Comparison of ENCODE assay signal across 1 cellular context in genomic region chr6:125948455-125948854, GRCh38.
A peak's percentile ranks its signal among the peaks of the same experiment; 100 is the strongest.
TF ChIP-seq lines count a peak whose summit lies in the region.

No MANE protein-coding gene starts in this region.

TF ChIP-seq in K562, 482 proteins besides CTCF, POLR2A, EP300 and RAD21 (continued from another document and continues in another):
- TF ChIP-seq TRIM25 (IDR thresholded peaks at IDR 0.05; ENCODE audit: borderline replicate concordance) (no peak), SMARCA4 (IDR thresholded peaks at IDR 0.05) (peak; percentile 84), SP2 (IDR thresholded peaks at IDR 0.05; ENCODE audit: extremely low read depth, low read depth, low read length, poor library complexity, severe bottlenecking) (no peak), FOSL1 (tag; conservative IDR thresholded peaks at IDR 0.05) (0 out of 2 replicates have a peak, but pooled peaks have one; percentile 21), JUND (IDR thresholded peaks at IDR 0.05; ENCODE audit: borderline replicate concordance, low read depth, low read length) (no peak), JUND (tag; IDR thresholded peaks at IDR 0.05; ENCODE audit: borderline replicate concordance, low read depth, low read length) (0 out of 3 replicates have a peak, but pooled peaks have one; percentile 16), SIX5 (IDR thresholded peaks at IDR 0.05; ENCODE audit: borderline replicate concordance in 1 of 2, insufficient read depth in 1 of 2, low read depth in 1 of 2, low read length in 2 of 2) (no peak), CBFB (CRISPR knock-in tag; IDR thresholded peaks at IDR 0.05) (no peak), FOXA3 (CRISPR knock-in tag; conservative IDR thresholded peaks at IDR 0.05 in 1 of 2, IDR thresholded peaks at IDR 0.05 in 1 of 2) (no peak), MEIS2 (IDR thresholded peaks at IDR 0.05; ENCODE audit: partially characterized antibody) (no peak), MIER1 (IDR thresholded peaks at IDR 0.05; ENCODE audit: low read depth) (no peak), XRCC3 (IDR thresholded peaks at IDR 0.05) (no peak), ZNF277 (CRISPR knock-in tag; IDR thresholded peaks at IDR 0.05; ENCODE audit: borderline replicate concordance) (no peak), NR1H2 (CRISPR knock-in tag; IDR thresholded peaks at IDR 0.05) (no peak), KLF6 (CRISPR knock-in tag; IDR thresholded peaks at IDR 0.05; ENCODE audit: borderline replicate concordance) (no peak), ZBTB49 (CRISPR knock-in tag; IDR thresholded peaks at IDR 0.05; ENCODE audit: borderline replicate concordance) (no peak), ZNF408 (CRISPR knock-in tag; IDR thresholded peaks at IDR 0.05; ENCODE audit: low read depth) (no peak), HNRNPLL (IDR thresholded peaks at IDR 0.05; ENCODE audit: low read depth, low read length, poor library complexity, severe bottlenecking) (no peak), ZNF561 (CRISPR knock-in tag; conservative IDR thresholded peaks at IDR 0.05) (no peak), AFF1 (IDR thresholded peaks at IDR 0.05; ENCODE audit: low read depth in 1 of 2, partially characterized antibody in 2 of 2) (peak in 1 of 2 experiments; percentile 45), CEBPG (CRISPR knock-in tag; IDR thresholded peaks at IDR 0.05) (no peak), CEBPG (tag; conservative IDR thresholded peaks at IDR 0.05 in 1 of 2, IDR thresholded peaks at IDR 0.05 in 1 of 2) (no peak), ZZZ3 (IDR thresholded peaks at IDR 0.05) (no peak), HNRNPH1 (optimal IDR thresholded peaks at IDR 0.05; ENCODE audit: low read depth, low read length) (no peak), MYBL2 (IDR thresholded peaks at IDR 0.05; ENCODE audit: low read depth) (0 out of 2 replicates have a peak, but pooled peaks have one; percentile 12), MYBL2 (CRISPR knock-in tag; IDR thresholded peaks at IDR 0.05; ENCODE audit: borderline replicate concordance) (no peak), SMAD3 (CRISPR knock-in tag; conservative IDR thresholded peaks at IDR 0.05) (no peak), GTF2B (IDR thresholded peaks at IDR 0.05; ENCODE audit: extremely low read depth, insufficient read length) (no peak)
- TF ChIP-seq, protein P1, sequence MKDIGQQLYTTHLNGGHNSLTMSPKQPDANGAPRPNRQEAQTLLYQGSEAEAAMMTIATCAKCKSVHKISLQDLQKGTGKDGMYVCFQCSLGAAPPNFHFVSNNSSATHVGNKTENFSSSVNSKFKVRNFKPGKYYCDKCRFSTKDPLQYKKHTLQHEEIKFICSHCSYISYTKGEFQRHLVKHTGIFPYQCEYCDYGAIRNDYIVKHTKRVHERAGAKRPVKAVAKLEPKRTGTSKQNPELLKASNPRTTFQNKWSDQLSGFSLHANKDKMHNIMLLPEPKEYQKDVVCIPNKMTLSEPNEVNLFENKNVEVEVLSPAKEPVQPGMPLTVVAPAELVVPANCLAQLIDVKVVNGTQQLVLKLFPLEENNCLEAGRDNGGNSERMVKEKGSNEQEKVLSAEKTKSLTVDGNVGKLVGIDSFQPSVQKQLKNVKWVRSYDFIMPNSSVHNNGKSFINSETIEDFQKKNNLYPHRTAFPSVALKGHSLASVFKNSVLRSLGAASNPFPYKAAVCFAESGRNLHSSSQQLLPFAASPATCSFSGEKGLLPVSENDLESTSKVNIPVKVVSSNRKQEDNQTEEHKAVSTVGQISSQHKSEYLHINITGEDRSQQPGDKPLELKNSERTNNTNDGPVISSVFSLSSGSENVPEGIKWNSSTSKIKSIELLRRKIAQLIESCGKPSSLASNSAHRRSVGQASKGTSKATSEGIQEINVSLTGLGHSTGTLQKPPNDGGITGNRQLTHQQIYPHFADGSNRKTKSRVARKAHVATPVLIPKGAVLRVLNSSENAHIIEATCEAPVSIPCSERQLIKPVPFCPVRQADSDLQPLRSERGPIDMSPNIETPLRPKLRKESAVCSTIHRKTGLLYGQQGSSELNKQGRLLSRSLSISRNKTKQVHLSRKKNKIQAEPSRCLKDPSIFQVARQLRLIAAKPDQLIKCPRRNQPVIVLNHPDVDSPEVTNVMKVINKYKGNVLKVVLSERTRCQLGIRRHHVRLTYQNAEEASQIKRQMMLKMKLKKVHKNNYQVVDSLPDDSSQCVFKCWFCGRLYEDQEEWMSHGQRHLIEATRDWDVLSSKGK (CRISPR knock-in tag; IDR thresholded peaks at IDR 0.05) = no peak
- TF ChIP-seq, protein P2, sequence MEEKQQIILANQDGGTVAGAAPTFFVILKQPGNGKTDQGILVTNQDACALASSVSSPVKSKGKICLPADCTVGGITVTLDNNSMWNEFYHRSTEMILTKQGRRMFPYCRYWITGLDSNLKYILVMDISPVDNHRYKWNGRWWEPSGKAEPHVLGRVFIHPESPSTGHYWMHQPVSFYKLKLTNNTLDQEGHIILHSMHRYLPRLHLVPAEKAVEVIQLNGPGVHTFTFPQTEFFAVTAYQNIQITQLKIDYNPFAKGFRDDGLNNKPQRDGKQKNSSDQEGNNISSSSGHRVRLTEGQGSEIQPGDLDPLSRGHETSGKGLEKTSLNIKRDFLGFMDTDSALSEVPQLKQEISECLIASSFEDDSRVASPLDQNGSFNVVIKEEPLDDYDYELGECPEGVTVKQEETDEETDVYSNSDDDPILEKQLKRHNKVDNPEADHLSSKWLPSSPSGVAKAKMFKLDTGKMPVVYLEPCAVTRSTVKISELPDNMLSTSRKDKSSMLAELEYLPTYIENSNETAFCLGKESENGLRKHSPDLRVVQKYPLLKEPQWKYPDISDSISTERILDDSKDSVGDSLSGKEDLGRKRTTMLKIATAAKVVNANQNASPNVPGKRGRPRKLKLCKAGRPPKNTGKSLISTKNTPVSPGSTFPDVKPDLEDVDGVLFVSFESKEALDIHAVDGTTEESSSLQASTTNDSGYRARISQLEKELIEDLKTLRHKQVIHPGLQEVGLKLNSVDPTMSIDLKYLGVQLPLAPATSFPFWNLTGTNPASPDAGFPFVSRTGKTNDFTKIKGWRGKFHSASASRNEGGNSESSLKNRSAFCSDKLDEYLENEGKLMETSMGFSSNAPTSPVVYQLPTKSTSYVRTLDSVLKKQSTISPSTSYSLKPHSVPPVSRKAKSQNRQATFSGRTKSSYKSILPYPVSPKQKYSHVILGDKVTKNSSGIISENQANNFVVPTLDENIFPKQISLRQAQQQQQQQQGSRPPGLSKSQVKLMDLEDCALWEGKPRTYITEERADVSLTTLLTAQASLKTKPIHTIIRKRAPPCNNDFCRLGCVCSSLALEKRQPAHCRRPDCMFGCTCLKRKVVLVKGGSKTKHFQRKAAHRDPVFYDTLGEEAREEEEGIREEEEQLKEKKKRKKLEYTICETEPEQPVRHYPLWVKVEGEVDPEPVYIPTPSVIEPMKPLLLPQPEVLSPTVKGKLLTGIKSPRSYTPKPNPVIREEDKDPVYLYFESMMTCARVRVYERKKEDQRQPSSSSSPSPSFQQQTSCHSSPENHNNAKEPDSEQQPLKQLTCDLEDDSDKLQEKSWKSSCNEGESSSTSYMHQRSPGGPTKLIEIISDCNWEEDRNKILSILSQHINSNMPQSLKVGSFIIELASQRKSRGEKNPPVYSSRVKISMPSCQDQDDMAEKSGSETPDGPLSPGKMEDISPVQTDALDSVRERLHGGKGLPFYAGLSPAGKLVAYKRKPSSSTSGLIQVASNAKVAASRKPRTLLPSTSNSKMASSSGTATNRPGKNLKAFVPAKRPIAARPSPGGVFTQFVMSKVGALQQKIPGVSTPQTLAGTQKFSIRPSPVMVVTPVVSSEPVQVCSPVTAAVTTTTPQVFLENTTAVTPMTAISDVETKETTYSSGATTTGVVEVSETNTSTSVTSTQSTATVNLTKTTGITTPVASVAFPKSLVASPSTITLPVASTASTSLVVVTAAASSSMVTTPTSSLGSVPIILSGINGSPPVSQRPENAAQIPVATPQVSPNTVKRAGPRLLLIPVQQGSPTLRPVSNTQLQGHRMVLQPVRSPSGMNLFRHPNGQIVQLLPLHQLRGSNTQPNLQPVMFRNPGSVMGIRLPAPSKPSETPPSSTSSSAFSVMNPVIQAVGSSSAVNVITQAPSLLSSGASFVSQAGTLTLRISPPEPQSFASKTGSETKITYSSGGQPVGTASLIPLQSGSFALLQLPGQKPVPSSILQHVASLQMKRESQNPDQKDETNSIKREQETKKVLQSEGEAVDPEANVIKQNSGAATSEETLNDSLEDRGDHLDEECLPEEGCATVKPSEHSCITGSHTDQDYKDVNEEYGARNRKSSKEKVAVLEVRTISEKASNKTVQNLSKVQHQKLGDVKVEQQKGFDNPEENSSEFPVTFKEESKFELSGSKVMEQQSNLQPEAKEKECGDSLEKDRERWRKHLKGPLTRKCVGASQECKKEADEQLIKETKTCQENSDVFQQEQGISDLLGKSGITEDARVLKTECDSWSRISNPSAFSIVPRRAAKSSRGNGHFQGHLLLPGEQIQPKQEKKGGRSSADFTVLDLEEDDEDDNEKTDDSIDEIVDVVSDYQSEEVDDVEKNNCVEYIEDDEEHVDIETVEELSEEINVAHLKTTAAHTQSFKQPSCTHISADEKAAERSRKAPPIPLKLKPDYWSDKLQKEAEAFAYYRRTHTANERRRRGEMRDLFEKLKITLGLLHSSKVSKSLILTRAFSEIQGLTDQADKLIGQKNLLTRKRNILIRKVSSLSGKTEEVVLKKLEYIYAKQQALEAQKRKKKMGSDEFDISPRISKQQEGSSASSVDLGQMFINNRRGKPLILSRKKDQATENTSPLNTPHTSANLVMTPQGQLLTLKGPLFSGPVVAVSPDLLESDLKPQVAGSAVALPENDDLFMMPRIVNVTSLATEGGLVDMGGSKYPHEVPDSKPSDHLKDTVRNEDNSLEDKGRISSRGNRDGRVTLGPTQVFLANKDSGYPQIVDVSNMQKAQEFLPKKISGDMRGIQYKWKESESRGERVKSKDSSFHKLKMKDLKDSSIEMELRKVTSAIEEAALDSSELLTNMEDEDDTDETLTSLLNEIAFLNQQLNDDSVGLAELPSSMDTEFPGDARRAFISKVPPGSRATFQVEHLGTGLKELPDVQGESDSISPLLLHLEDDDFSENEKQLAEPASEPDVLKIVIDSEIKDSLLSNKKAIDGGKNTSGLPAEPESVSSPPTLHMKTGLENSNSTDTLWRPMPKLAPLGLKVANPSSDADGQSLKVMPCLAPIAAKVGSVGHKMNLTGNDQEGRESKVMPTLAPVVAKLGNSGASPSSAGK (IDR thresholded peaks at IDR 0.05) = peak; percentile 46; the same call in 1 of the 2 replicates
